Comparison of ENCODE assay signal across 17 cellular contexts in genomic region chrX:120366794-120367193, GRCh38. TPM values are rescaled to one million over a fixed set of nuclear protein-coding genes. Genes with fewer than 3 reads are reported as not detected.
DNase-seq lines count a peak whose midpoint lies in the region; ATAC-seq and TF ChIP-seq lines count a peak whose summit lies in the region.
"Had no signal": no experiment of that assay in that cellular context is flagged by ENCODE, and none has a peak within 500 bp of the region (broad histone marks: within the 10 kb centered on the region; RNA-seq: fewer than 3 reads in every experiment).

No MANE protein-coding gene starts in this region.

- H3K27me3 ChIP-seq in right cardiac atrium (ENCODE audit: control insufficient read depth, insufficient read depth) = no peaks in the 10 kb centered on the region
- H3K27me3 ChIP-seq in gastrocnemius medialis = no peaks in the 10 kb centered on the region

- H3K4me1 ChIP-seq in right cardiac atrium (ENCODE audit: control insufficient read depth, insufficient read depth, low read length) (peaks cover 5% of the 10 kb centered on the region), gastrocnemius medialis (peaks cover 28 to 29% of the 10 kb centered on the region in 2 donors)
- H3K4me1 ChIP-seq: HAP-1 had no signal

- H3K4me3 ChIP-seq in right cardiac atrium (ENCODE audit: low read length) = no peak overlapping the region
- no peak overlapping the region for H3K4me3 ChIP-seq in gastrocnemius medialis
- H3K4me3 ChIP-seq: HAP-1 had no signal

- WGBS in right cardiac atrium = 78% methylated on average over 3 of the region's 3 CpGs

- no peak for TF ChIP-seq CTCF in gastrocnemius medialis (IDR thresholded peaks at IDR 0.05 in 4 of 5, conservative IDR thresholded peaks at IDR 0.05 in 1 of 5)

- no peak for TF ChIP-seq POLR2A in gastrocnemius medialis (IDR thresholded peaks at IDR 0.05)

- intact Hi-C loops in left ventricle myocardium superior (cut with micrococcal nuclease) = no loop called here
- intact Hi-C loops in right cardiac atrium (cut with DNase I) = loop anchor here in 1 of 4 donors (10.0 kb wide), 1 partner anchor 78 kb away; no protein-coding TSS in a partner anchor
- intact Hi-C loops in gastrocnemius medialis (cut with DNase I; ENCODE audit: low total_unique reads) = loop anchor here (5.0 kb wide), 1 partner anchor 81 kb away; no protein-coding TSS in a partner anchor

- DNase-seq in left ventricle myocardium superior (no peak), right cardiac atrium (no peak), left lobe of liver (ENCODE audit: low spot score) (no peak), gastrocnemius medialis (no peak), GM19238 (ENCODE audit: insufficient read length, low spot score) (no peak), hypothalamus (lab: John Stamatoyannopoulos, UW) (no peak)
- DNase-seq: CD8-positive, alpha-beta T cell; COR-L47; DMS153; DMS79 treated with DMSO at 0.1 percent for 48 hours; EL had no signal

- in situ Hi-C loops in gastrocnemius medialis (cut with MboI; ENCODE audit: low sequenced_read_pairs in 4 of 4) = loop anchor here in 2 of 4 donors (10.0 to 25.0 kb wide), 2 partner anchors 88 to 96 kb away; partner anchors contain the start of gene LAMP2 (in 1 of the 2)

- H3K27ac ChIP-seq in right cardiac atrium (ENCODE audit: low read length) = no peak overlapping the region
- H3K27ac ChIP-seq in gastrocnemius medialis = peak overlapping the region; percentile 81 to 90 (median 88)

- no peaks in the 10 kb centered on the region for H3K36me3 ChIP-seq in gastrocnemius medialis
- H3K36me3 ChIP-seq: HAP-1 had no signal

- peak; percentile 42 for ATAC-seq in left ventricle myocardium superior
- no peak for ATAC-seq in right cardiac atrium
- peak; percentile 55 for ATAC-seq in left lobe of liver
- no peak for ATAC-seq in gastrocnemius medialis
- ATAC-seq: CD8-positive, alpha-beta T cell had no signal

- H3K9me3 ChIP-seq in right cardiac atrium (ENCODE audit: control insufficient read depth, low read length) (no peaks in the 10 kb centered on the region), gastrocnemius medialis (no peaks in the 10 kb centered on the region)
- H3K9me3 ChIP-seq: HAP-1 had no signal

RNA-seq across cellular contexts. Expression of gene ATP1B4, which starts 4.9 kb away (rescaled TPM):
- not detected for total RNA-seq in left ventricle myocardium superior
- total RNA-seq in right cardiac atrium = under 1 TPM; 0.23 to 0.41 (median 0.31) TPM
- polyA plus RNA-seq in right cardiac atrium = 3.8 TPM
- not detected for total RNA-seq in left lobe of liver
- 10 to 100 TPM in 1 of 4 donors, 1 to 10 TPM in 3; 2.3 to 20.4 (median 4.7) TPM for total RNA-seq in gastrocnemius medialis
- total RNA-seq: A673; CD8-positive, alpha-beta T cell; H1; HT1080 had no signal
- polyA plus RNA-seq: BJ, CD14-positive monocyte, H1 had no signal

RNA-seq across cellular contexts. Expression of gene TMEM255A, which starts 55.5 kb away (rescaled TPM):
- total RNA-seq in left ventricle myocardium superior (0.72 TPM), right cardiac atrium (1 to 10 TPM in 2 of 4 donors, under 1 TPM in 2; 0.48 to 1.1 (median 0.83) TPM), left lobe of liver (0.05 TPM), gastrocnemius medialis (1 to 10 TPM in 1 of 4 donors, under 1 TPM in 2, not detected in 1; 0.16 to 1.3 (median 0.56) TPM)
- polyA plus RNA-seq in right cardiac atrium = 0.57 TPM
- total RNA-seq: CD8-positive, alpha-beta T cell; HT1080 had no signal

Comparison
In these comparisons a context has a peak if more than half of its experiments do, and no peak if none do; other contexts are left out.
1. ATAC-seq: peak in left ventricle myocardium superior (single experiment) and left lobe of liver (single experiment); none in right cardiac atrium (0 of 2) and gastrocnemius medialis (0 of 2).